20 cellular contexts compared by ENCODE assay signal in the genomic region with DNA sequence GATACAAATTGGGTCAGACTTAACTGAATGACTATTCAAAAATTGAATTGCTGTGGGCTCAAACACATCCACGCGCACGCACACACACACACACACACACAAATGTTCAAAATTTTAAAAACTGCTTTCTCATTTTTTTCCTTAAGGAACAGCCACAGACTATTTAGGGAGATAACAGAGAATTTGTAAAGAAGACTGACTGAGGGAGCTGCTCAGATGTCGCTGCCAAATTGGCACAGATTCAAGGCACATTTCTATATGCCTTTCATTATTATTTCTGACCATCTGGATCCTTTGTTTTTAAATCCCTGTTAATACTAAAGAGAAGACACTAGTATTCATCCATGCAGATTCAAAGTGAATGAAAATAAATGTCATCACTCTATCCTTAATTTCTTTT.
DNase-seq lines count a peak whose midpoint lies in the region; ATAC-seq lines count a peak whose summit lies in the region.
"Had no signal": no experiment of that assay in that cellular context is flagged by ENCODE, and none has a peak within 500 bp of the region (broad histone marks: within the 10 kb centered on the region; RNA-seq: fewer than 3 reads in every experiment).

No MANE protein-coding gene starts in this region.

- no peaks in the 10 kb centered on the region for H3K4me1 Mint-ChIP-seq in activated CD4-positive, alpha-beta memory T cell treated with anti-CD3 and anti-CD28 coated beads, Interleukin-2, amount 10 ng/mL, durations not matched to agents 7 days and 5 days
- H3K4me1 Mint-ChIP-seq in activated T-helper 17 cell treated with anti-CD3 and anti-CD28 coated beads, Interleukin-2, amount 50 U/mL, for 72 hours = no peaks in the 10 kb centered on the region
- H3K4me1 Mint-ChIP-seq: activated CD4-positive, alpha-beta T cell treated with anti-CD3 and anti-CD28 coated beads, Interleukin-2, amount 10 ng/mL, durations not matched to agents 24 days and 14 days; naive B cell; stimulated activated effector memory CD8-positive, alpha-beta T cell treated with anti-CD3 and anti-CD28 coated beads, Interleukin-12 subunit alpha, Interleukin-12 subunit beta, amount 100 ng/mL, for 72 hours had no signal

- no peak for ATAC-seq in GM19395 (IDR thresholded peaks at IDR 0.05; ENCODE audit: unreplicated experiment)
- no peak for ATAC-seq in activated T-helper 17 cell treated with anti-CD3 and anti-CD28 coated beads, Interleukin-2, amount 50 U/mL, for 72 hours (replicated peaks)
- ATAC-seq: stimulated activated effector memory CD8-positive, alpha-beta T cell treated with anti-CD3 and anti-CD28 coated beads, Interleukin-12 subunit alpha, Interleukin-12 subunit beta, amount 100 ng/mL, for 72 hours had no signal

- H3K36me3 Mint-ChIP-seq in activated CD4-positive, alpha-beta memory T cell treated with anti-CD3 and anti-CD28 coated beads, Interleukin-2, amount 10 ng/mL, durations not matched to agents 7 days and 5 days (ENCODE audit: low read depth) = no peaks in the 10 kb centered on the region
- H3K36me3 Mint-ChIP-seq in activated T-helper 17 cell treated with anti-CD3 and anti-CD28 coated beads, Interleukin-2, amount 50 U/mL, for 72 hours (ENCODE audit: low read depth) = no peaks in the 10 kb centered on the region
- H3K36me3 Mint-ChIP-seq: naive B cell; stimulated activated effector memory CD8-positive, alpha-beta T cell treated with anti-CD3 and anti-CD28 coated beads, Interleukin-12 subunit alpha, Interleukin-12 subunit beta, amount 100 ng/mL, for 72 hours had no signal

- no peak overlapping the region for H3K27ac Mint-ChIP-seq in activated CD4-positive, alpha-beta memory T cell treated with anti-CD3 and anti-CD28 coated beads, Interleukin-2, amount 10 ng/mL, durations not matched to agents 7 days and 5 days
- no peak overlapping the region for H3K27ac Mint-ChIP-seq in activated T-helper 17 cell treated with anti-CD3 and anti-CD28 coated beads, Interleukin-2, amount 50 U/mL, for 72 hours
- H3K27ac Mint-ChIP-seq: activated CD4-positive, alpha-beta T cell treated with anti-CD3 and anti-CD28 coated beads, Interleukin-2, amount 10 ng/mL, durations not matched to agents 24 days and 14 days; naive B cell; stimulated activated effector memory CD8-positive, alpha-beta T cell treated with anti-CD3 and anti-CD28 coated beads, Interleukin-12 subunit alpha, Interleukin-12 subunit beta, amount 100 ng/mL, for 72 hours had no signal

- no peak overlapping the region for H3K4me3 Mint-ChIP-seq in activated CD4-positive, alpha-beta memory T cell treated with anti-CD3 and anti-CD28 coated beads, Interleukin-2, amount 10 ng/mL, durations not matched to agents 7 days and 5 days
- H3K4me3 Mint-ChIP-seq in activated T-helper 17 cell treated with anti-CD3 and anti-CD28 coated beads, Interleukin-2, amount 50 U/mL, for 72 hours = no peak overlapping the region
- H3K4me3 Mint-ChIP-seq: activated CD4-positive, alpha-beta T cell treated with anti-CD3 and anti-CD28 coated beads, Interleukin-2, amount 10 ng/mL, durations not matched to agents 24 days and 14 days; naive B cell; stimulated activated effector memory CD8-positive, alpha-beta T cell treated with anti-CD3 and anti-CD28 coated beads, Interleukin-12 subunit alpha, Interleukin-12 subunit beta, amount 100 ng/mL, for 72 hours had no signal

- peaks cover 7% of the 10 kb centered on the region for H3K9me3 Mint-ChIP-seq in activated CD4-positive, alpha-beta memory T cell treated with anti-CD3 and anti-CD28 coated beads, Interleukin-2, amount 10 ng/mL, durations not matched to agents 7 days and 5 days
- no peaks in the 10 kb centered on the region for H3K9me3 Mint-ChIP-seq in activated T-helper 17 cell treated with anti-CD3 and anti-CD28 coated beads, Interleukin-2, amount 50 U/mL, for 72 hours
- H3K9me3 Mint-ChIP-seq: activated CD4-positive, alpha-beta T cell treated with anti-CD3 and anti-CD28 coated beads, Interleukin-2, amount 10 ng/mL, durations not matched to agents 24 days and 14 days; stimulated activated effector memory CD8-positive, alpha-beta T cell treated with anti-CD3 and anti-CD28 coated beads, Interleukin-12 subunit alpha, Interleukin-12 subunit beta, amount 100 ng/mL, for 72 hours had no signal

- no peaks in the 10 kb centered on the region for H3K27me3 Mint-ChIP-seq in activated CD4-positive, alpha-beta memory T cell treated with anti-CD3 and anti-CD28 coated beads, Interleukin-2, amount 10 ng/mL, durations not matched to agents 7 days and 5 days
- H3K27me3 Mint-ChIP-seq in activated T-helper 17 cell treated with anti-CD3 and anti-CD28 coated beads, Interleukin-2, amount 50 U/mL, for 72 hours = no peaks in the 10 kb centered on the region
- H3K27me3 Mint-ChIP-seq: activated CD4-positive, alpha-beta T cell treated with anti-CD3 and anti-CD28 coated beads, Interleukin-2, amount 10 ng/mL, durations not matched to agents 24 days and 14 days; naive B cell had no signal

- POLR2A ChIA-PET in activated CD4-positive, alpha-beta memory T cell treated with anti-CD3 and anti-CD28 coated beads, Interleukin-2, amount 10 ng/mL, durations not matched to agents 7 days and 5 days (lab: Charles Lee) = no interaction called here

- DNase-seq in NCI-H1092 treated with DMSO at 0.1 percent for 48 hours (lab: John Stamatoyannopoulos, UW) (peak; percentile 12), NCI-H1092 (lab: John Stamatoyannopoulos, UW) (no peak), NCI-H69 (lab: John Stamatoyannopoulos, UW) (peak; percentile 87), dermis microvascular lymphatic vessel endothelial cell (ENCODE audit: low read depth in 2 of 2) (peak; percentile 24 to 78), germinal center (ENCODE audit: low spot score) (no peak)
- DNase-seq in activated CD4-positive, alpha-beta memory T cell treated with anti-CD3 and anti-CD28 coated beads, Interleukin-2, amount 10 ng/mL, durations not matched to agents 7 days and 5 days = no peak
- DNase-seq: activated CD4-positive, alpha-beta T cell treated with anti-CD3 and anti-CD28 coated beads, Interleukin-2, amount 10 ng/mL, durations not matched to agents 24 days and 14 days; activated CD8-positive, alpha-beta memory T cell treated with anti-CD3 and anti-CD28 coated beads, Interleukin-2, amount 50 U/mL, for 48 hours; aorta; DMS79 treated with DMSO at 0.1 percent for 48 hours; glutamatergic neuron; left ventricle myocardium superior; naive B cell; NCI-H146; NCI-H510A; Peyer's patch; thyroid gland had no signal

- CTCF ChIA-PET in activated CD4-positive, alpha-beta memory T cell treated with anti-CD3 and anti-CD28 coated beads, Interleukin-2, amount 10 ng/mL, durations not matched to agents 7 days and 5 days (lab: Charles Lee) = no interaction called here

Comparison
In these comparisons a context has a peak if more than half of its experiments do, and no peak if none do; other contexts are left out.
1. DNase-seq: peak in NCI-H1092 treated with DMSO at 0.1 percent for 48 hours (single experiment), NCI-H69 (single experiment) and dermis microvascular lymphatic vessel endothelial cell (2 of 2); none in NCI-H1092 (single experiment), germinal center (single experiment) and activated CD4-positive, alpha-beta memory T cell treated with anti-CD3 and anti-CD28 coated beads, Interleukin-2, amount 10 ng/mL, durations not matched to agents 7 days and 5 days (single experiment).